Comparison of ENCODE assay signal across 2 cellular contexts in the genomic region with DNA sequence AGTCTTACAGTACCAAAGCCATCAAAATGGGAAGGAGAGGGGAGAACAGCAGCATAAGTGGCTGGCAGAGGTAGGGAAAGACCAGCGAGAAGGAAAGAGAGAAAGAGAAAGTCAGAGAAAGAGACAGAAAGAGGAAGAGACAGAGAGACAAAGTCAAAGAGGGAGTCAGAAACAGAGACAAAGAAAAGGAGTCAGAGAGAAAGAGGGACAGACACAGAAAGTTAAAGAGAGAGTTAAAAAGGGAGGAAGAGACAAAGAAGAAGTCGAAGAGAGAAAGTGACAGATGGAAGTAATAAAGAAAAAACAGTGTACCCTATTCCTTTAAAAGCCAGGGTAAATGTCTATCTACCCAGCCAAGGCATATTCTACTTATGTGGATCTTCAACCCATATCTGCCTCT.
A peak's percentile ranks its signal among the peaks of the same experiment; 100 is the strongest.
TF ChIP-seq lines count a peak whose summit lies in the region.

No MANE protein-coding gene starts in this region.

TF ChIP-seq in HEK293, 187 proteins besides CTCF, POLR2A, EP300 and RAD21:
- TF ChIP-seq PRDM1 (tag by site-specific recombination; IDR thresholded peaks at IDR 0.05) (peak; percentile 95), ZNF366 (tag by site-specific recombination; conservative IDR thresholded peaks at IDR 0.05) (0 out of 2 replicates have a peak, but pooled peaks have one; percentile 22)

TF ChIP-seq in K562, 482 proteins besides CTCF, POLR2A, EP300 and RAD21:
- TF ChIP-seq, protein P1, sequence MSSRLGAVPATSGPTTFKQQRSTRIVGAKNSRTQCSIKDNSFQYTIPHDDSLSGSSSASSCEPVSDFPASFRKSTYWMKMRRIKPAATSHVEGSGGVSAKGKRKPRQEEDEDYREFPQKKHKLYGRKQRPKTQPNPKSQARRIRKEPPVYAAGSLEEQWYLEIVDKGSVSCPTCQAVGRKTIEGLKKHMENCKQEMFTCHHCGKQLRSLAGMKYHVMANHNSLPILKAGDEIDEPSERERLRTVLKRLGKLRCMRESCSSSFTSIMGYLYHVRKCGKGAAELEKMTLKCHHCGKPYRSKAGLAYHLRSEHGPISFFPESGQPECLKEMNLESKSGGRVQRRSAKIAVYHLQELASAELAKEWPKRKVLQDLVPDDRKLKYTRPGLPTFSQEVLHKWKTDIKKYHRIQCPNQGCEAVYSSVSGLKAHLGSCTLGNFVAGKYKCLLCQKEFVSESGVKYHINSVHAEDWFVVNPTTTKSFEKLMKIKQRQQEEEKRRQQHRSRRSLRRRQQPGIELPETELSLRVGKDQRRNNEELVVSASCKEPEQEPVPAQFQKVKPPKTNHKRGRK (tag; IDR thresholded peaks at IDR 0.05), result 0 out of 2 replicates have a peak, but pooled peaks have one; percentile 17
